1 cellular context compared by ENCODE assay signal in the genomic region with DNA sequence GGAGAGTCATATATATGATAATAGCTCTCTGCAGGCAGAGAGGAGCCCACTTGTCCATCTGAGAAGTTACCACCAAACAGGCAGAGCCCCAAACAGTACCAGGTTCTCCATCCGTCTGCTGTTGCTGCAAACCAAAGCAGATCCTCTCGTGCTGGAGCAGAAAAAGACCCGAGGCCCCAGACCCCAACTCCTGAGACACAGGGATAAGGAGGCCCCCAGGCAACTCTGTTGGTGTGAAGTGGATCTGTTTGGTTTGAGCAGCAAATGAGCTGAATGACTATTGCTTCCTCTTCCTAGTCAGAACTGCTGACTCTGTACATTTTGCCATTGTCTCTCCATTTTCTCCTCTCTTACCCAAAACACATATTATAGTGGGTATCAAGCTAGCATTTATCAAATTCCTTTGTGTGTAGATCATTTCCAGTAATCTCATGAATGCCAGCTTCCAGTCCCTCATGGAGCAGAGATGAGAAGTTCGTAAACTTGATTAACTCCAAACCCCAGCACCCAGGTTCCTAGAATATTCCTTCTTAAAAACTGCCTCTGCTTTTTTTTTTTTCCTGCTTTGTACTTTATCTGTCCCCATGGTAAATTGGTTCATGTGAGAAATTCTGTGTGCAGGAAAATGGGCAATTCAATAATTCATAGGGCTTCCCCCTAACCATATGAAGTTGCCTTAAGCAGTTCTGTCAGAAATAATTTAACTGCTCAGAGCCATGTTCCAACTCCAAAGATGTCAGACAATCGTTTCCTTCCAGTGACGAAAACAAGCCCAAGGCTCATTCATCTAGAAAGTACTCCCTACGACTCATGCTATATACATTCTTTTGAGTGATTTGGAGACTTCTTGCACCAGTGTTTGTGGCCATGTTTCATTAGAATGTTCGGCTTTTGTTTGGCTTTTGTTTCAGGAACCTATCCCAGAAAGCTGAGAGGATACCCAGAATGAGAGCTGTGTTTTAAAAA.
A peak's percentile ranks its signal among the peaks of the same experiment; 100 is the strongest.
TF ChIP-seq lines count a peak whose summit lies in the region.

No MANE protein-coding gene starts in this region.

TF ChIP-seq in HepG2, 621 proteins besides CTCF, POLR2A, EP300 and RAD21 (continued from another document):
- TF ChIP-seq, protein P1, sequence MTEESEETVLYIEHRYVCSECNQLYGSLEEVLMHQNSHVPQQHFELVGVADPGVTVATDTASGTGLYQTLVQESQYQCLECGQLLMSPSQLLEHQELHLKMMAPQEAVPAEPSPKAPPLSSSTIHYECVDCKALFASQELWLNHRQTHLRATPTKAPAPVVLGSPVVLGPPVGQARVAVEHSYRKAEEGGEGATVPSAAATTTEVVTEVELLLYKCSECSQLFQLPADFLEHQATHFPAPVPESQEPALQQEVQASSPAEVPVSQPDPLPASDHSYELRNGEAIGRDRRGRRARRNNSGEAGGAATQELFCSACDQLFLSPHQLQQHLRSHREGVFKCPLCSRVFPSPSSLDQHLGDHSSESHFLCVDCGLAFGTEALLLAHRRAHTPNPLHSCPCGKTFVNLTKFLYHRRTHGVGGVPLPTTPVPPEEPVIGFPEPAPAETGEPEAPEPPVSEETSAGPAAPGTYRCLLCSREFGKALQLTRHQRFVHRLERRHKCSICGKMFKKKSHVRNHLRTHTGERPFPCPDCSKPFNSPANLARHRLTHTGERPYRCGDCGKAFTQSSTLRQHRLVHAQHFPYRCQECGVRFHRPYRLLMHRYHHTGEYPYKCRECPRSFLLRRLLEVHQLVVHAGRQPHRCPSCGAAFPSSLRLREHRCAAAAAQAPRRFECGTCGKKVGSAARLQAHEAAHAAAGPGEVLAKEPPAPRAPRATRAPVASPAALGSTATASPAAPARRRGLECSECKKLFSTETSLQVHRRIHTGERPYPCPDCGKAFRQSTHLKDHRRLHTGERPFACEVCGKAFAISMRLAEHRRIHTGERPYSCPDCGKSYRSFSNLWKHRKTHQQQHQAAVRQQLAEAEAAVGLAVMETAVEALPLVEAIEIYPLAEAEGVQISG (CRISPR knock-in tag; IDR thresholded peaks at IDR 0.05) = no peak
- no peak for TF ChIP-seq ZNF121 (CRISPR knock-in tag; IDR thresholded peaks at IDR 0.05)
- TF ChIP-seq MED1 (CRISPR knock-in tag; IDR thresholded peaks at IDR 0.05) = no peak
- TF ChIP-seq MAFK (conservative IDR thresholded peaks at IDR 0.05 in 1 of 2, IDR thresholded peaks at IDR 0.05 in 1 of 2; ENCODE audit: low read length in 2 of 2) = peak; percentile 36 to 75; a peak in 3 of 4 replicates
TF ChIP-seq in HepG2: peak in this region for 2.
